ENCODE assay signal across 8 cellular contexts in the genomic region with DNA sequence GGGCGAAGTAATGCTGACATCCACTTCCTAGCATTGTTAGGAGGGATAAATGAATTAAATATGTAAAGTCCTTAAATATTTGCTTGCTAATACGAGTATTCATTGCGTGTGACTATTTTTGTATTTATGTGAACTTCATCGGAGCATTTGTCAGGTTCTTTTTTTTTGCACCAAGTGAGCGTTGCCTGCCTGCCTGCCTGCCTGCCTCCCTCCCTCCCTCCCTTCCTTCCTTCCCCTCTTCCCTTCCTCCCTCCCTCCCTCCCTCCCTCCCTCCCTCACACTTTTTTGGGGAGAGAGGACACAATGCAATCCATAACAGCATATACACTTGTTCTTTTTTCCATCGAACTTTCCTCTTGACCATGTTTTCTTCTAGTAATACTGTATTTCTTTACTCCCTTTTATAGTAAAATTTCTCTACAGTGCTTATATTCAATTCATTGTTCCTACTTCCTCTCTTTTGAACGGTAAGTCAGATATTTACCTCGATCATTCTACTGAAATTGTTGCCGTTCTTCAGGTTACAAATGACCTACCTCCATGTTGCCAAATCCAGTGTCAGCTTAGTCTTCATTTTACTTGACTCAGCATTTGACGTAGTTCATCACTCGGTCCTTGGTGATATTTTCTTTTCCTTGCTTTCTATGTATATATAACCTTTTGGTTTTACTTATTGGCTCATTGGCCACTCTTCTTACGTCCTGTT. TPM values are rescaled to one million over a fixed set of nuclear protein-coding genes. Genes with fewer than 3 reads are reported as not detected.
A peak's percentile ranks its signal among the peaks of the same experiment; 100 is the strongest.
DNase-seq lines count a peak whose midpoint lies in the region; ATAC-seq, FAIRE-seq and TF ChIP-seq lines count a peak whose summit lies in the region.

No MANE protein-coding gene starts in this region.

- no peak for ATAC-seq in activated T-cell treated with anti-CD3 and anti-CD28 coated beads, Interleukin-2, amount 50 U/mL, for 72 hours (replicated peaks in 1 of 2)
- ATAC-seq in GM12878 (peak; percentile 4; the same call in 2 of the 3 replicates), GM21360 (IDR thresholded peaks at IDR 0.05; ENCODE audit: unreplicated experiment) (no peak)

- H3K36me3 ChIP-seq in GM12878 (ENCODE audit: control insufficient read depth in 2 of 2, insufficient read depth in 2 of 2, low read length in 1 of 2) (no peaks in the 10 kb centered on the region; a peak in 1 of 4 replicates), iPS-18a (ENCODE audit: control insufficient read depth, low read depth, low read length) (no peaks in the 10 kb centered on the region), skeletal muscle tissue (ENCODE audit: control insufficient read depth in 3 of 3, insufficient read depth in 3 of 3, low read length in 3 of 3) (peaks cover 0 to 3% (median 2%) of the 10 kb centered on the region in 3 donors)

- intact Hi-C loops in GM12878 (cut with micrococcal nuclease; ENCODE audit: unreplicated experiment) = loop anchor here (1.0 to 10.0 kb wide), 3 partner anchors 69 to 508 kb away; no protein-coding TSS in a partner anchor

- no peaks in the 10 kb centered on the region for H3K4me1 ChIP-seq in GM12878 (ENCODE audit: control insufficient read depth, insufficient read depth, low read length)
- peaks cover 3% of the 10 kb centered on the region for H3K4me1 ChIP-seq in iPS-18a (ENCODE audit: control insufficient read depth, low read depth, low read length)
- H3K4me1 ChIP-seq in skeletal muscle tissue (ENCODE audit: control insufficient read depth in 3 of 3, insufficient read depth in 3 of 3, low read length in 3 of 3) = peaks cover 0 to 5% (median 0%) of the 10 kb centered on the region in 3 donors

- H3K79me2 ChIP-seq in GM12878 (ENCODE audit: control insufficient read depth, insufficient read depth, low read length) = peaks cover 6% of the 10 kb centered on the region

- no peak for TF ChIP-seq CTCF in GM12878 (IDR thresholded peaks at IDR 0.05 in 2 of 3, conservative IDR thresholded peaks at IDR 0.05 in 1 of 3; ENCODE audit: control insufficient read depth in 2 of 3, extremely low read depth in 1 of 3, insufficient read depth in 1 of 3, low read depth in 3 of 3, low read length in 3 of 3)

- no peak for DNase-seq in activated T-cell treated with anti-CD3 and anti-CD28 coated beads, Interleukin-2, amount 50 U/mL, for 72 hours
- no peak for DNase-seq in activated T-cell treated with anti-CD3 and anti-CD28 coated beads, Interleukin-2, amount 50 U/mL, for 48 hours
- DNase-seq in NCI-H2081 (lab: John Stamatoyannopoulos, UW) (peak; percentile 1 to 46), GM12878 (ENCODE audit: low read depth, low spot score) (peak; percentile 9), ecto neural progenitor cell (ENCODE audit: low spot score) (no peak)

- RAD21 ChIA-PET in GM12878 (lab: Charles Lee; ENCODE audit: unreplicated experiment) = no interaction called here

- H3K27ac Mint-ChIP-seq in activated T-cell treated with anti-CD3 and anti-CD28 coated beads, Interleukin-2, amount 50 U/mL, for 72 hours = peak overlapping the region; percentile 99

- no peak for TF ChIP-seq RAD21 in GM12878 (IDR thresholded peaks at IDR 0.05; ENCODE audit: insufficient read depth, low read depth, low read length)

- peak overlapping the region; percentile 99 for H3K27ac ChIP-seq in GM12878 (ENCODE audit: control insufficient read depth, insufficient read depth)
- H3K27ac ChIP-seq in iPS-18a (ENCODE audit: low read length) = no peak overlapping the region
- peak overlapping the region; percentile 94 for H3K27ac ChIP-seq in skeletal muscle tissue (ENCODE audit: low read depth, low read length)

- peak; percentile 90 for FAIRE-seq in GM12878 (lab: Jason Lieb, UNC)

- no peaks in the 10 kb centered on the region for H3K27me3 Mint-ChIP-seq in activated T-cell treated with anti-CD3 and anti-CD28 coated beads, Interleukin-2, amount 50 U/mL, for 72 hours (ENCODE audit: low read depth)

- peaks cover 4 to 7% of the 10 kb centered on the region in 2 donors for H3K36me3 Mint-ChIP-seq in activated T-cell treated with anti-CD3 and anti-CD28 coated beads, Interleukin-2, amount 50 U/mL, for 72 hours (ENCODE audit: insufficient read depth in 2 of 2)

- 7% methylated on average over 12 of the region's 12 CpGs for WGBS in GM12878 (ENCODE audit: insufficient coverage, insufficient replicate concordance, low lambda C conversion rate, missing lambda C conversion rate)

- peaks cover 13% of the 10 kb centered on the region for H3K4me1 Mint-ChIP-seq in activated T-cell treated with anti-CD3 and anti-CD28 coated beads, Interleukin-2, amount 50 U/mL, for 72 hours (ENCODE audit: low read depth)

- no peak for TF ChIP-seq POLR2A in GM12878 (IDR thresholded peaks at IDR 0.05; ENCODE audit: low read depth, low read length)

- H3K9ac ChIP-seq in GM12878 (ENCODE audit: control insufficient read depth, insufficient read depth, low read length) (peak overlapping the region; percentile 99), iPS-18a (ENCODE audit: low read length) (peak overlapping the region; percentile 57), skeletal muscle tissue (ENCODE audit: low read depth in 1 of 3, low read length in 3 of 3) (peak overlapping the region; percentile 92 to 96 (median 95))

- no TSS peak for BruUV-seq in GM12878 (replicated peaks; lab: Mats Ljungman, UMichigan)

- peak overlapping the region; percentile 74 for H3K4me2 ChIP-seq in GM12878 (ENCODE audit: control insufficient read depth, insufficient read depth)

- SMC1A ChIA-PET in GM12878 (lab: Charles Lee; ENCODE audit: uncharacterized antibody, unreplicated experiment) = no interaction called here

- peak overlapping the region; percentile 88 to 98 for H3K4me3 Mint-ChIP-seq in activated T-cell treated with anti-CD3 and anti-CD28 coated beads, Interleukin-2, amount 50 U/mL, for 72 hours

- H3K4me3 ChIP-seq in GM12878 (peak overlapping the region; percentile 97), iPS-18a (ENCODE audit: low read length) (peak overlapping the region; percentile 63), skeletal muscle tissue (ENCODE audit: low read length in 3 of 3) (peak overlapping the region; percentile 86 to 92 (median 91))

- CTCF ChIA-PET in GM12878 (lab: Yijun Ruan, JAX) = no interaction called here

- no peaks in the 10 kb centered on the region for H3K9me3 Mint-ChIP-seq in activated T-cell treated with anti-CD3 and anti-CD28 coated beads, Interleukin-2, amount 50 U/mL, for 72 hours

- POLR2A ChIA-PET in GM12878 (lab: Charles Lee) = no interaction called here

- in situ Hi-C loops in GM12878 (cut with MboI) = no loop called here

- H2AFZ ChIP-seq in GM12878 (ENCODE audit: control insufficient read depth, low read depth, low read length) = peak overlapping the region; percentile 94

- TF ChIP-seq EP300 in GM12878 (IDR thresholded peaks at IDR 0.05; ENCODE audit: borderline replicate concordance in 1 of 2, control insufficient read depth in 1 of 2, low read depth in 2 of 2, low read length in 2 of 2) = no peak

- H3K27me3 ChIP-seq in GM12878 (replicated peaks in 1 of 2; ENCODE audit: control insufficient read depth in 2 of 2, insufficient read depth in 2 of 2, low read length in 1 of 2) = no peaks in the 10 kb centered on the region
- H3K27me3 ChIP-seq in iPS-18a (ENCODE audit: control insufficient read depth, insufficient read depth, low read length) = no peaks in the 10 kb centered on the region
- H3K27me3 ChIP-seq in skeletal muscle tissue (ENCODE audit: control insufficient read depth in 3 of 3, insufficient read depth in 3 of 3, low read length in 3 of 3) = no peaks in the 10 kb centered on the region

- H3K9me3 ChIP-seq in GM12878 (replicated peaks; ENCODE audit: control insufficient read depth, insufficient read depth, low read length) (no peaks in the 10 kb centered on the region), iPS-18a (ENCODE audit: control insufficient read depth, low read depth, low read length) (no peaks in the 10 kb centered on the region), skeletal muscle tissue (ENCODE audit: control insufficient read depth in 3 of 3, low read length in 3 of 3) (no peaks in the 10 kb centered on the region)

- H4K20me1 ChIP-seq in GM12878 (ENCODE audit: control insufficient read depth, insufficient read depth) = no peaks in the 10 kb centered on the region

TF ChIP-seq in GM12878, 131 proteins besides CTCF, POLR2A, EP300 and RAD21 (continues in another document):
- no peak for TF ChIP-seq POLR2AphosphoS5 (IDR thresholded peaks at IDR 0.05; ENCODE audit: low read length)
- TF ChIP-seq, protein P1, sequence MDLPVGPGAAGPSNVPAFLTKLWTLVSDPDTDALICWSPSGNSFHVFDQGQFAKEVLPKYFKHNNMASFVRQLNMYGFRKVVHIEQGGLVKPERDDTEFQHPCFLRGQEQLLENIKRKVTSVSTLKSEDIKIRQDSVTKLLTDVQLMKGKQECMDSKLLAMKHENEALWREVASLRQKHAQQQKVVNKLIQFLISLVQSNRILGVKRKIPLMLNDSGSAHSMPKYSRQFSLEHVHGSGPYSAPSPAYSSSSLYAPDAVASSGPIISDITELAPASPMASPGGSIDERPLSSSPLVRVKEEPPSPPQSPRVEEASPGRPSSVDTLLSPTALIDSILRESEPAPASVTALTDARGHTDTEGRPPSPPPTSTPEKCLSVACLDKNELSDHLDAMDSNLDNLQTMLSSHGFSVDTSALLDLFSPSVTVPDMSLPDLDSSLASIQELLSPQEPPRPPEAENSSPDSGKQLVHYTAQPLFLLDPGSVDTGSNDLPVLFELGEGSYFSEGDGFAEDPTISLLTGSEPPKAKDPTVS (IDR thresholded peaks at IDR 0.05; ENCODE audit: low read depth, low read length) = no peak
- TF ChIP-seq MYC (IDR thresholded peaks at IDR 0.05; ENCODE audit: insufficient read depth, insufficient read length, insufficient replicate concordance, low read length, severe bottlenecking) = no peak
- TF ChIP-seq TBL1XR1 (IDR thresholded peaks at IDR 0.05; ENCODE audit: low read depth, low read length) = no peak

RNA-seq across cellular contexts. Expression of a gene that starts 0.9 kb away (rescaled TPM):
- 10 to 100 TPM; 15.7 to 16.7 TPM for total RNA-seq in activated T-cell treated with anti-CD3 and anti-CD28 coated beads, Interleukin-2, amount 50 U/mL, for 72 hours
- 60.2 and 63.9 TPM in 2 replicates for total RNA-seq in GM12878 (2013; cell fraction: nucleolus; rRNA removed)
- 3.5 and 4.5 TPM in 2 replicates for total RNA-seq in GM12878 (2014; rRNA removed)
- total RNA-seq in GM12878 (2014; rRNA removed; fragmentation: Illumina TruSeq; extraction: Trizol) = 5.6 and 8.8 TPM in 2 replicates
- 4.0 and 7.3 TPM in 2 replicates for total RNA-seq in GM12878 (2021)
- 1.1 TPM for polyA plus RNA-seq in GM12878 (2011; ENCODE audit: low read depth)
- 3.2 and 7.6 TPM in 2 replicates for polyA plus RNA-seq in GM12878 (2011; rRNA removed)
- polyA plus RNA-seq in GM12878 (2011; cell fraction: cytosol; rRNA removed) = 0.90 and 1.0 TPM in 2 replicates
- polyA plus RNA-seq in GM12878 (2011; cell fraction: nucleus; rRNA removed) = 5.1 and 6.3 TPM in 2 replicates
- 2.1 TPM in 2 replicates for polyA plus RNA-seq in GM12878 (2012)
- polyA plus RNA-seq in GM12878 (2014; fragmentation: Illumina TruSeq; extraction: Trizol) = 2.3 and 2.5 TPM in 2 replicates
- polyA plus RNA-seq in GM12878 (2014; fragmentation: Nextera tagmentation; extraction: Ambion mirVana) = 1 to 10 TPM; 2.1 to 3.3 TPM
- polyA plus RNA-seq in GM12878 (2014; rRNA removed) = 1.8 and 2.3 TPM in 2 replicates
- 1 to 10 TPM; 3.9 to 4.0 TPM for polyA plus RNA-seq in GM12878 (2016; fragmentation: Nextera tagmentation; extraction: Ambion mirVana)
- polyA minus RNA-seq in GM12878 (2011; rRNA and poly(A)+ RNA removed) = 5.0 and 12.7 TPM in 2 replicates
- polyA minus RNA-seq in GM12878 (2011; cell fraction: cytosol; rRNA and poly(A)+ RNA removed) = 4.3 and 4.4 TPM in 2 replicates
- 18.4 and 19.1 TPM in 2 replicates for polyA minus RNA-seq in GM12878 (2011; cell fraction: nucleus; rRNA and poly(A)+ RNA removed)
- total RNA-seq in skeletal muscle tissue = 71.5 TPM

Comparison
In these comparisons a context has a peak if more than half of its experiments do, and no peak if none do; other contexts are left out.
1. DNase-seq: peak in NCI-H2081 (2 of 2) and GM12878 (single experiment); none in activated T-cell treated with anti-CD3 and anti-CD28 coated beads, Interleukin-2, amount 50 U/mL, for 72 hours (0 of 2), activated T-cell treated with anti-CD3 and anti-CD28 coated beads, Interleukin-2, amount 50 U/mL, for 48 hours (0 of 2) and ecto neural progenitor cell (single experiment).
2. Peak in every context shown above with its lines, with median percentiles within 50 percentile points of each other: H3K4me3 ChIP-seq and H3K9ac ChIP-seq.